ENCODE assay signal across 1 cellular context in genomic region chr11:1017269-1018005, GRCh38.
TF ChIP-seq lines count a peak whose summit lies in the region.

No MANE protein-coding gene starts in this region.

TF ChIP-seq in A549, 52 proteins besides CTCF, POLR2A, EP300 and RAD21 (continued from another document):
- no peak for TF ChIP-seq RNF2 (IDR thresholded peaks at IDR 0.05; ENCODE audit: borderline replicate concordance, low read depth)
- TF ChIP-seq HOXB5 (CRISPR knock-in tag; IDR thresholded peaks at IDR 0.05), result no peak
- no peak for TF ChIP-seq HEYL (CRISPR knock-in tag; IDR thresholded peaks at IDR 0.05)
- no peak for TF ChIP-seq CBX8 (IDR thresholded peaks at IDR 0.05)
- no peak for TF ChIP-seq HES2 (IDR thresholded peaks at IDR 0.05)
- TF ChIP-seq HMGXB4 (CRISPR knock-in tag; IDR thresholded peaks at IDR 0.05; ENCODE audit: borderline replicate concordance), result no peak
- TF ChIP-seq EHMT2 (IDR thresholded peaks at IDR 0.05; ENCODE audit: low read depth), result no peak
